Comparison of ENCODE assay signal across 1 cellular context in genomic region chr13:33617055-33617454, GRCh38.
TF ChIP-seq lines count a peak whose summit lies in the region.

No MANE protein-coding gene starts in this region.

TF ChIP-seq in GM23338, 12 proteins besides CTCF, POLR2A, EP300 and RAD21 (continued from another document):
- TF ChIP-seq REST (IDR thresholded peaks at IDR 0.05; ENCODE audit: unreplicated experiment) (no peak), EZH2phosphoT487 (IDR thresholded peaks at IDR 0.05; ENCODE audit: unreplicated experiment) (no peak), JUNB (IDR thresholded peaks at IDR 0.05; ENCODE audit: unreplicated experiment) (no peak)
